ENCODE assay signal across 19 cellular contexts in the genomic region with DNA sequence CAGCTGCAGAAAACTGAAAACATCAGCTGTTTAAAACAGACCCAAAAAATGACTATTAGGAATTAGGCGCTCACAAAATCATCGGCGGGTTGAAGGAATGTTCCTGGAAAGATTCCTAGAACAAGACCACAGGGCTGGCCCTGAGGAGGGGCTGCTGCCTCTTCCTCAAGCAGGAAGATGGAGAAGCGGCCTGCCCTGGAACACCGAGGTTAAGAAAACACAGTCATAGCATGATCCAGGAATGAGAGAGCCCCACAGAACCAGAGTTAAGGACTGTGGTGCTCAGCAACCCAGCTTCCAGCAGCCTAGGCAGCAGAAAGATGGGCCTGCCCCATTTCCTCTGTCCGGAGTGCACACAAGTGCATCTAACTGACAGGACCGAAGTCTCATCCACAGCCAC.
A peak's percentile ranks its signal among the peaks of the same experiment; 100 is the strongest.
DNase-seq lines count a peak whose midpoint lies in the region; ATAC-seq and TF ChIP-seq lines count a peak whose summit lies in the region.
"Had no signal": no experiment of that assay in that cellular context is flagged by ENCODE, and none has a peak within 500 bp of the region (broad histone marks: within the 10 kb centered on the region; RNA-seq: fewer than 3 reads in every experiment).

No MANE protein-coding gene starts in this region.

- H3K27me3 ChIP-seq in Karpas-422 (ENCODE audit: low read length) = no peaks in the 10 kb centered on the region
- H3K27me3 ChIP-seq in SJCRH30 = no peaks in the 10 kb centered on the region
- H3K27me3 ChIP-seq: BLaER1 treated with 17β-estradiol and CSF1 and Interleukin-3, amounts not matched to agents 10 nM and 100 nM; cardiac muscle cell; esophagus muscularis mucosa; ovary had no signal

- no peak for TF ChIP-seq CTCF in fibroblast of mammary gland (conservative IDR thresholded peaks at IDR 0.05; ENCODE audit: control insufficient read depth, insufficient read depth, low read depth, low read length)

- H3K9ac ChIP-seq in Karpas-422 (ENCODE audit: low read length) = no peak overlapping the region
- H3K9ac ChIP-seq: BLaER1 treated with 17β-estradiol and CSF1 and Interleukin-3, amounts not matched to agents 10 nM and 100 nM had no signal

- H3K79me2 ChIP-seq in Karpas-422 (ENCODE audit: low read length) = no peaks in the 10 kb centered on the region

- ATAC-seq in HG03045 (IDR thresholded peaks at IDR 0.05; ENCODE audit: unreplicated experiment) = no peak
- ATAC-seq: HCT116, left colon had no signal

- no peak overlapping the region for H2AFZ ChIP-seq in Karpas-422 (ENCODE audit: low read length)

- H3K9me2 ChIP-seq in Karpas-422 (replicated peaks; ENCODE audit: insufficient read depth, low read length) = no peaks in the 10 kb centered on the region

- DNase-seq in ELR (ENCODE audit: low read depth) (peak; percentile 23), Karpas-422 (peak; percentile 32), fibroblast of mammary gland (ENCODE audit: low read depth) (peak; percentile 79), skeletal muscle cell (ENCODE audit: low read depth) (peak; percentile 77), SJCRH30 (no peak), HuH-7 (ENCODE audit: low spot score) (no peak)
- DNase-seq: activated CD4-positive, alpha-beta T cell treated with anti-CD3 and anti-CD28 coated beads, Interleukin-2, amount 50 U/mL, for 4 hours; effector CD4-positive, alpha-beta T cell; left colon; NCI-H1694 treated with DMSO at 0.1 percent for 48 hours; NCI-H345; ovary had no signal

- H3K4me3 ChIP-seq in Karpas-422 (ENCODE audit: low read length) = no peak overlapping the region
- no peak overlapping the region for H3K4me3 ChIP-seq in fibroblast of mammary gland (ENCODE audit: control insufficient read depth, low read depth, low read length)
- no peak overlapping the region for H3K4me3 ChIP-seq in skeletal muscle cell (ENCODE audit: low read depth, low read length)
- H3K4me3 ChIP-seq in SJCRH30 = no peak overlapping the region
- H3K4me3 ChIP-seq: BLaER1 treated with 17β-estradiol and CSF1 and Interleukin-3, amounts not matched to agents 10 nM and 100 nM; cardiac muscle cell; esophagus muscularis mucosa; ovary; smooth muscle cell; thoracic aorta had no signal

- H3K36me3 ChIP-seq in Karpas-422 (ENCODE audit: insufficient read depth, low read length) (no peaks in the 10 kb centered on the region), SJCRH30 (no peaks in the 10 kb centered on the region)
- H3K36me3 ChIP-seq: BLaER1 treated with 17β-estradiol and CSF1 and Interleukin-3, amounts not matched to agents 10 nM and 100 nM; cardiac muscle cell; esophagus muscularis mucosa; ovary; thoracic aorta had no signal

- H3K9me3 ChIP-seq in Karpas-422 (ENCODE audit: low read length) (no peaks in the 10 kb centered on the region), SJCRH30 (replicated peaks) (peaks cover 3% of the 10 kb centered on the region; the same call in 1 of the 2 replicates)
- H3K9me3 ChIP-seq: BLaER1 treated with 17β-estradiol and CSF1 and Interleukin-3, amounts not matched to agents 10 nM and 100 nM; esophagus muscularis mucosa; ovary; thoracic aorta had no signal

- H3K4me2 ChIP-seq in Karpas-422 (ENCODE audit: low read depth, low read length, poor library complexity, severe bottlenecking) = no peak overlapping the region
- H3K4me2 ChIP-seq: BLaER1 treated with 17β-estradiol and CSF1 and Interleukin-3, amounts not matched to agents 10 nM and 100 nM; smooth muscle cell had no signal

- H3K4me1 ChIP-seq in Karpas-422 (ENCODE audit: low read length) (no peaks in the 10 kb centered on the region), SJCRH30 (peaks cover 12% of the 10 kb centered on the region)
- H3K4me1 ChIP-seq: BLaER1 treated with 17β-estradiol and CSF1 and Interleukin-3, amounts not matched to agents 10 nM and 100 nM; esophagus muscularis mucosa had no signal

- H4K20me1 ChIP-seq in Karpas-422 (ENCODE audit: insufficient read depth, low read depth, low read length) = no peaks in the 10 kb centered on the region
- H4K20me1 ChIP-seq: BLaER1 treated with 17β-estradiol and CSF1 and Interleukin-3, amounts not matched to agents 10 nM and 100 nM had no signal

- H3K27ac ChIP-seq in Karpas-422 (ENCODE audit: low read length) (no peak overlapping the region), SJCRH30 (no peak overlapping the region)
- H3K27ac ChIP-seq: BLaER1 treated with 17β-estradiol and CSF1 and Interleukin-3, amounts not matched to agents 10 nM and 100 nM; cardiac muscle cell; esophagus muscularis mucosa; ovary; thoracic aorta had no signal

Comparison
In these comparisons a context has a peak if more than half of its experiments do, and no peak if none do; other contexts are left out.
1. DNase-seq: peak in ELR (single experiment), Karpas-422 (single experiment), fibroblast of mammary gland (single experiment) and skeletal muscle cell (single experiment); none in SJCRH30 (0 of 2) and HuH-7 (single experiment).